8 cellular contexts compared by ENCODE assay signal in genomic region chr3:11637901-11638668, GRCh38. TPM values are rescaled to one million over a fixed set of nuclear protein-coding genes. Genes with fewer than 3 reads are reported as not detected.
DNase-seq lines count a peak whose midpoint lies in the region; ATAC-seq and TF ChIP-seq lines count a peak whose summit lies in the region.

No MANE protein-coding gene starts in this region.

- CTCF ChIA-PET in AG04449 (lab: Yijun Ruan, JAX), result interaction anchor here (0.7 to 5.9 kb wide), 5 partner anchors 15 to 275 kb away, joined by 3 to 36 read pairs (median 4); no protein-coding TSS in a partner anchor
- CTCF ChIA-PET in naive thymus-derived CD4-positive, alpha-beta T cell (lab: Charles Lee), result interaction anchor here (0.8 to 1.4 kb wide), 3 partner anchors 11 to 401 kb away, joined by 3 to 5 read pairs (median 3); no protein-coding TSS in a partner anchor

- H3K4me1 Mint-ChIP-seq in naive thymus-derived CD4-positive, alpha-beta T cell, result peaks cover 59 to 88% (median 83%) of the 10 kb centered on the region in 7 donors

- no peaks in the 10 kb centered on the region for H3K27me3 Mint-ChIP-seq in naive thymus-derived CD4-positive, alpha-beta T cell

- no peaks in the 10 kb centered on the region for H3K36me3 ChIP-seq in naive thymus-derived CD4-positive, alpha-beta T cell (ENCODE audit: control insufficient read depth in 2 of 3, insufficient read depth in 3 of 3, low read length in 3 of 3)

- POLR2A ChIA-PET in AG04449 (lab: Yijun Ruan, JAX), result interaction anchor here (0.6 to 1.3 kb wide), 7 partner anchors 9 to 124 kb away, joined by 3 read pairs; no protein-coding TSS in a partner anchor
- POLR2A ChIA-PET in naive thymus-derived CD4-positive, alpha-beta T cell (lab: Charles Lee), result interaction anchor here (1.4 to 8.4 kb wide), 2 partner anchors 13 to 81 kb away, joined by 4 to 53 read pairs; no protein-coding TSS in a partner anchor

- no peak for ATAC-seq in naive thymus-derived CD4-positive, alpha-beta T cell
- ATAC-seq in GM21717 (IDR thresholded peaks at IDR 0.05; ENCODE audit: unreplicated experiment) (no peak), HG02642 (IDR thresholded peaks at IDR 0.05; ENCODE audit: poor library complexity, unreplicated experiment) (no peak), GM19397 (IDR thresholded peaks at IDR 0.05; ENCODE audit: unreplicated experiment) (no peak)

- peaks cover 12 to 70% of the 10 kb centered on the region in 2 donors for H3K4me1 ChIP-seq in naive thymus-derived CD4-positive, alpha-beta T cell (ENCODE audit: control insufficient read depth in 2 of 2, insufficient read depth in 2 of 2, low read length in 2 of 2)

- H3K27ac Mint-ChIP-seq in naive thymus-derived CD4-positive, alpha-beta T cell, result peak overlapping the region in 7 of 9 donors; percentile 15 to 86 (median 68)

- H3K9me3 ChIP-seq in naive thymus-derived CD4-positive, alpha-beta T cell (ENCODE audit: control insufficient read depth in 2 of 3, low read length in 3 of 3), result no peaks in the 10 kb centered on the region

- peak overlapping the region; percentile 93 for H3K4me3 ChIP-seq in AG04449 (ENCODE audit: low read depth, low read length)
- H3K4me3 ChIP-seq in naive thymus-derived CD4-positive, alpha-beta T cell (ENCODE audit: low read length), result no peak overlapping the region

- DNase-seq in AG04449 (ENCODE audit: low read depth, low spot score), result peak; percentile 73
- DNase-seq in NCI-H2227 (lab: John Stamatoyannopoulos, UW; ENCODE audit: unreplicated experiment), result peak; percentile 51
- DNase-seq in dedifferentiated amniotic fluid mesenchymal stem cell (ENCODE audit: extremely low spot score), result peak; percentile 58
- no peak for DNase-seq in naive thymus-derived CD4-positive, alpha-beta T cell
- no peak for DNase-seq in iPS-NIHi7 (ENCODE audit: extremely low spot score)

- H3K36me3 Mint-ChIP-seq in naive thymus-derived CD4-positive, alpha-beta T cell, result peaks cover 0 to 29% (median 5%) of the 10 kb centered on the region in 5 donors

- peak overlapping the region in 9 of 10 donors; percentile 34 to 100 (median 64) for H3K4me3 Mint-ChIP-seq in naive thymus-derived CD4-positive, alpha-beta T cell

- H3K27me3 ChIP-seq in naive thymus-derived CD4-positive, alpha-beta T cell (ENCODE audit: control insufficient read depth in 2 of 2, insufficient read depth in 2 of 2, low read length in 2 of 2), result no peaks in the 10 kb centered on the region

- intact Hi-C loops in naive thymus-derived CD4-positive, alpha-beta T cell (cut with micrococcal nuclease), result no loop called here

- no peak for TF ChIP-seq CTCF in AG04449 (IDR thresholded peaks at IDR 0.05; ENCODE audit: insufficient read depth, low read length, missing control alignments)

- no peak overlapping the region for H3K27ac ChIP-seq in naive thymus-derived CD4-positive, alpha-beta T cell (ENCODE audit: low read depth, low read length)

- H3K9me3 Mint-ChIP-seq in naive thymus-derived CD4-positive, alpha-beta T cell, result no peaks in the 10 kb centered on the region

RNA-seq across cellular contexts. Expression of gene VGLL4, which starts 5.6 kb away (rescaled TPM):
- 10 to 100 TPM; 22.9 to 44.8 (median 36.2) TPM for total RNA-seq in naive thymus-derived CD4-positive, alpha-beta T cell
- 10 to 100 TPM; 18.6 to 23.8 TPM for polyA plus RNA-seq in naive thymus-derived CD4-positive, alpha-beta T cell

Comparison
In these comparisons a context has a peak if more than half of its experiments do, and no peak if none do; other contexts are left out.
1. DNase-seq: peak in AG04449 (single experiment), NCI-H2227 (single experiment) and dedifferentiated amniotic fluid mesenchymal stem cell (single experiment); none in naive thymus-derived CD4-positive, alpha-beta T cell (0 of 9) and iPS-NIHi7 (single experiment).